Comparison of ENCODE assay signal across 10 cellular contexts in genomic region chr2:230268606-230269222, GRCh38. TPM values are rescaled to one million over a fixed set of nuclear protein-coding genes. Genes with fewer than 3 reads are reported as not detected.
DNase-seq lines count a peak whose midpoint lies in the region; ATAC-seq, FAIRE-seq and TF ChIP-seq lines count a peak whose summit lies in the region.
"Had no signal": no experiment of that assay in that cellular context is flagged by ENCODE, and none has a peak within 500 bp of the region (broad histone marks: within the 10 kb centered on the region; RNA-seq: fewer than 3 reads in every experiment).

No MANE protein-coding gene starts in this region.

- H3K4me1 ChIP-seq in mammary epithelial cell (ENCODE audit: insufficient read depth, low read length): peaks cover 4% of the 10 kb centered on the region
- H3K4me1 ChIP-seq: HAP-1 had no signal

- no peaks in the 10 kb centered on the region for H4K20me1 ChIP-seq in mammary epithelial cell (ENCODE audit: insufficient read depth, low read length)

- no TSS peak for BruUV-seq in mammary epithelial cell (replicated peaks; lab: Mats Ljungman, UMichigan)

- peak overlapping the region; percentile 9 for H3K4me3 Mint-ChIP-seq in activated naive CD8-positive, alpha-beta T cell treated with anti-CD3 and anti-CD28 coated beads, Interleukin-2, amount 50 U/mL, for 24 hours
- H3K4me3 Mint-ChIP-seq in HFFc6: no peak overlapping the region

- H3K9me3 Mint-ChIP-seq in activated naive CD8-positive, alpha-beta T cell treated with anti-CD3 and anti-CD28 coated beads, Interleukin-2, amount 50 U/mL, for 24 hours: peaks cover 15% of the 10 kb centered on the region
- H3K9me3 Mint-ChIP-seq in HFFc6: peaks cover 6% of the 10 kb centered on the region; the same call in 1 of the 2 replicates

- H3K36me3 ChIP-seq in mammary epithelial cell (ENCODE audit: insufficient read depth, low read length): no peaks in the 10 kb centered on the region
- H3K36me3 ChIP-seq: HAP-1 had no signal

- in situ Hi-C loops in mammary epithelial cell (cut with MboI; ENCODE audit: low sequenced_read_pairs in 2 of 2): no loop called here

- no peaks in the 10 kb centered on the region for H3K27me3 ChIP-seq in mammary epithelial cell (ENCODE audit: insufficient read depth, low read length)

- peaks cover 2% of the 10 kb centered on the region for H3K9me3 ChIP-seq in mammary epithelial cell (replicated peaks; ENCODE audit: insufficient read depth, low read length)
- H3K9me3 ChIP-seq: HAP-1 had no signal

- peaks cover 57% of the 10 kb centered on the region for H3K4me1 Mint-ChIP-seq in activated naive CD8-positive, alpha-beta T cell treated with anti-CD3 and anti-CD28 coated beads, Interleukin-2, amount 50 U/mL, for 24 hours
- H3K4me1 Mint-ChIP-seq in HFFc6 (ENCODE audit: low read depth): peaks cover 6% of the 10 kb centered on the region; the same call in 1 of the 2 replicates

- TF ChIP-seq CTCF in GM12865 (IDR thresholded peaks at IDR 0.05; ENCODE audit: insufficient read depth, low read depth, low read length, missing control alignments): no peak
- TF ChIP-seq CTCF in mammary epithelial cell (conservative IDR thresholded peaks at IDR 0.05 in 1 of 2, IDR thresholded peaks at IDR 0.05 in 1 of 2; ENCODE audit: extremely low read depth in 1 of 2, insufficient read depth in 1 of 2, low read depth in 1 of 2, low read length in 2 of 2): no peak
- TF ChIP-seq CTCF in HFFc6 (IDR thresholded peaks at IDR 0.05): no peak

- no peak overlapping the region for H3K4me2 ChIP-seq in mammary epithelial cell (ENCODE audit: insufficient read depth, low read depth, low read length)

- no peak for FAIRE-seq in HTR-8/SVneo (lab: Jason Lieb, UNC)

- H3K9ac ChIP-seq in mammary epithelial cell (ENCODE audit: insufficient read depth, low read length): no peak overlapping the region

- intact Hi-C loops in mammary epithelial cell (cut with micrococcal nuclease): no loop called here

- H3K36me3 Mint-ChIP-seq in activated naive CD8-positive, alpha-beta T cell treated with anti-CD3 and anti-CD28 coated beads, Interleukin-2, amount 50 U/mL, for 24 hours (ENCODE audit: low read depth): peaks cover 87% of the 10 kb centered on the region
- H3K36me3 Mint-ChIP-seq in HFFc6 (ENCODE audit: low read depth): no peaks in the 10 kb centered on the region

- ATAC-seq in GM19372 (IDR thresholded peaks at IDR 0.05; ENCODE audit: low read depth, unreplicated experiment) (peak; percentile 66), HG03066 (IDR thresholded peaks at IDR 0.05; ENCODE audit: low read depth, unreplicated experiment) (peak; percentile 61)
- ATAC-seq in activated naive CD8-positive, alpha-beta T cell treated with anti-CD3 and anti-CD28 coated beads, Interleukin-2, amount 50 U/mL, for 24 hours: peak; percentile 83

- no peak overlapping the region for H3K27ac ChIP-seq in mammary epithelial cell (ENCODE audit: insufficient read depth, low read depth, low read length)

- DNase-seq in GM12865 (ENCODE audit: low read depth): peak; percentile 62
- no peak for DNase-seq in activated naive CD8-positive, alpha-beta T cell treated with anti-CD3 and anti-CD28 coated beads, Interleukin-2, amount 50 U/mL, for 24 hours
- no peak for DNase-seq in mammary epithelial cell
- DNase-seq in HTR-8/SVneo (ENCODE audit: insufficient read length, low spot score): no peak
- DNase-seq in HFFc6: no peak
- DNase-seq in nucleus accumbens (lab: John Stamatoyannopoulos, UW): no peak
- DNase-seq: NCI-H146 had no signal

- CTCF ChIA-PET in mammary epithelial cell (lab: Charles Lee; ENCODE audit: low non-redundant PET): no interaction called here

- no peaks in the 10 kb centered on the region for H3K79me2 ChIP-seq in mammary epithelial cell (ENCODE audit: insufficient read depth, low read length)

- dilution Hi-C loops in mammary epithelial cell (cut with HindIII; ENCODE audit: low sequenced_read_pairs): no loop called here

- WGBS in mammary epithelial cell (ENCODE audit: low coverage, missing lambda C conversion rate): 36% methylated on average over 3 of the region's 3 CpGs

- no peak overlapping the region for H3K4me3 ChIP-seq in GM12865 (ENCODE audit: low read depth, low read length)
- no peak overlapping the region for H3K4me3 ChIP-seq in mammary epithelial cell (replicated peaks in 1 of 3; ENCODE audit: insufficient read depth in 1 of 3, low read depth in 2 of 3, low read length in 3 of 3)
- H3K4me3 ChIP-seq: HAP-1 had no signal

- H2AFZ ChIP-seq in mammary epithelial cell (ENCODE audit: low read depth, low read length): no peak overlapping the region

- H3K27ac Mint-ChIP-seq in activated naive CD8-positive, alpha-beta T cell treated with anti-CD3 and anti-CD28 coated beads, Interleukin-2, amount 50 U/mL, for 24 hours: peak overlapping the region; percentile 71
- H3K27ac Mint-ChIP-seq in HFFc6: no peak overlapping the region

- no peaks in the 10 kb centered on the region for H3K27me3 Mint-ChIP-seq in activated naive CD8-positive, alpha-beta T cell treated with anti-CD3 and anti-CD28 coated beads, Interleukin-2, amount 50 U/mL, for 24 hours
- peaks cover 13% of the 10 kb centered on the region for H3K27me3 Mint-ChIP-seq in HFFc6 (ENCODE audit: insufficient read depth)

RNA-seq across cellular contexts. Expression of gene SP140, which starts 43.2 kb away (rescaled TPM):
- 1 to 10 TPM in 1 of 2 donors, not detected in 1; 1.9 TPM for total RNA-seq in mammary epithelial cell
- 0.66 TPM for polyA plus RNA-seq in mammary epithelial cell
- polyA minus RNA-seq in mammary epithelial cell: not detected
- 1 to 10 TPM in 2 of 6 experiments, under 1 TPM in 4; 0.12 to 1.6 (median 0.69) TPM for total RNA-seq in HFFc6 (2021; fragmentation: NEBNext Ultra II Directional; extraction: Animal tissue kit (Norgen Biotek cat#: 25700))

RNA-seq across cellular contexts. Expression of gene SP110, which starts 48.9 kb away (rescaled TPM):
- 10 to 100 TPM; 11.2 to 12.9 TPM for total RNA-seq in mammary epithelial cell
- 11.2 TPM for polyA plus RNA-seq in mammary epithelial cell
- polyA minus RNA-seq in mammary epithelial cell: 27.5 TPM
- 10 to 100 TPM; 11.3 to 17.3 (median 14.1) TPM for total RNA-seq in HFFc6 (2021; fragmentation: NEBNext Ultra II Directional; extraction: Animal tissue kit (Norgen Biotek cat#: 25700))

RNA-seq across cellular contexts. Expression of gene SP140L, which starts 58.3 kb away (rescaled TPM):
- total RNA-seq in mammary epithelial cell: 10 to 100 TPM in 1 of 2 donors, 1 to 10 TPM in 1; 2.5 to 14.7 TPM
- 4.8 TPM for polyA plus RNA-seq in mammary epithelial cell
- polyA minus RNA-seq in mammary epithelial cell: 6.9 TPM
- total RNA-seq in HFFc6 (2021; fragmentation: NEBNext Ultra II Directional; extraction: Animal tissue kit (Norgen Biotek cat#: 25700)): 10 to 100 TPM; 18.4 to 23.9 (median 19.6) TPM
